2 cellular contexts compared by ENCODE assay signal in genomic region chr1:17213433-17214148, GRCh38.
TF ChIP-seq lines count a peak whose summit lies in the region.

No MANE protein-coding gene starts in this region.

TF ChIP-seq in IMR-90, 13 proteins besides CTCF, POLR2A, EP300 and RAD21:
- no peak for TF ChIP-seq CHD1 (IDR thresholded peaks at IDR 0.05; ENCODE audit: low read depth, low read length)
- no peak for TF ChIP-seq USF2 (IDR thresholded peaks at IDR 0.05; ENCODE audit: low read depth, low read length)
- no peak for TF ChIP-seq RFX5 (IDR thresholded peaks at IDR 0.05; ENCODE audit: low read depth, low read length)
- TF ChIP-seq CEBPB (IDR thresholded peaks at IDR 0.05; ENCODE audit: low read depth, low read length) = no peak
- no peak for TF ChIP-seq MAZ (IDR thresholded peaks at IDR 0.05; ENCODE audit: borderline replicate concordance, low read depth, low read length)
- no peak for TF ChIP-seq SMC3 (IDR thresholded peaks at IDR 0.05; ENCODE audit: low read depth, low read length)
- no peak for TF ChIP-seq ELK1 (IDR thresholded peaks at IDR 0.05; ENCODE audit: borderline replicate concordance, low read depth, low read length)
- no peak for TF ChIP-seq BHLHE40 (IDR thresholded peaks at IDR 0.05; ENCODE audit: low read depth, low read length)
- no peak for TF ChIP-seq FOS (IDR thresholded peaks at IDR 0.05; ENCODE audit: low read depth, low read length)
- no peak for TF ChIP-seq MXI1 (IDR thresholded peaks at IDR 0.05; ENCODE audit: borderline replicate concordance, low read depth, low read length)
- no peak for TF ChIP-seq NFE2L2 (IDR thresholded peaks at IDR 0.05; ENCODE audit: low read depth, low read length)
- TF ChIP-seq MAFK (IDR thresholded peaks at IDR 0.05; ENCODE audit: low read depth, low read length) = no peak
- TF ChIP-seq RCOR1 (IDR thresholded peaks at IDR 0.05; ENCODE audit: insufficient replicate concordance, low read length) = no peak

TF ChIP-seq in H1, 55 proteins besides CTCF, POLR2A, EP300 and RAD21:
- TF ChIP-seq EGR1 (IDR thresholded peaks at IDR 0.05; ENCODE audit: borderline replicate concordance, low read depth, low read length) = no peak
- TF ChIP-seq SRF (IDR thresholded peaks at IDR 0.05; ENCODE audit: low read depth, low read length) = no peak
- TF ChIP-seq ATF3 (IDR thresholded peaks at IDR 0.05; ENCODE audit: insufficient read depth, low read depth, low read length) = no peak
- TF ChIP-seq CTBP2 (IDR thresholded peaks at IDR 0.05; ENCODE audit: borderline replicate concordance, insufficient read depth, insufficient read length, low read length) = no peak
- no peak for TF ChIP-seq TBP (IDR thresholded peaks at IDR 0.05; ENCODE audit: low read depth, low read length)
- TF ChIP-seq MAX (IDR thresholded peaks at IDR 0.05) = no peak
- no peak for TF ChIP-seq BACH1 (IDR thresholded peaks at IDR 0.05; ENCODE audit: low read length)
- TF ChIP-seq HDAC2 (IDR thresholded peaks at IDR 0.05; ENCODE audit: borderline replicate concordance in 1 of 2, low read depth in 2 of 2, low read length in 2 of 2) = no peak
- no peak for TF ChIP-seq ATF2 (IDR thresholded peaks at IDR 0.05; ENCODE audit: low read length)
- TF ChIP-seq FOSL1 (IDR thresholded peaks at IDR 0.05; ENCODE audit: insufficient read depth, low read depth, low read length) = no peak
- no peak for TF ChIP-seq SIN3A (conservative IDR thresholded peaks at IDR 0.05 in 1 of 2, IDR thresholded peaks at IDR 0.05 in 1 of 2; ENCODE audit: low read depth in 1 of 2, low read length in 2 of 2)
- no peak for TF ChIP-seq MAFK (IDR thresholded peaks at IDR 0.05; ENCODE audit: low read depth, low read length)
- no peak for TF ChIP-seq SIRT6 (IDR thresholded peaks at IDR 0.05; ENCODE audit: low read length)
- TF ChIP-seq NANOG (IDR thresholded peaks at IDR 0.05; ENCODE audit: insufficient read depth, low read depth, low read length, poor library complexity, severe bottlenecking) = no peak
- TF ChIP-seq RXRA (IDR thresholded peaks at IDR 0.05; ENCODE audit: insufficient read depth, low read depth, low read length) = no peak
- no peak for TF ChIP-seq POU5F1 (IDR thresholded peaks at IDR 0.05; ENCODE audit: low read depth, low read length)
- TF ChIP-seq RBBP5 (IDR thresholded peaks at IDR 0.05; ENCODE audit: borderline replicate concordance, low read depth, low read length) = no peak
- no peak for TF ChIP-seq KDM4A (IDR thresholded peaks at IDR 0.05; ENCODE audit: low read depth, low read length, severe bottlenecking)
- no peak for TF ChIP-seq E2F6 (IDR thresholded peaks at IDR 0.05)
